In the genomic region with DNA sequence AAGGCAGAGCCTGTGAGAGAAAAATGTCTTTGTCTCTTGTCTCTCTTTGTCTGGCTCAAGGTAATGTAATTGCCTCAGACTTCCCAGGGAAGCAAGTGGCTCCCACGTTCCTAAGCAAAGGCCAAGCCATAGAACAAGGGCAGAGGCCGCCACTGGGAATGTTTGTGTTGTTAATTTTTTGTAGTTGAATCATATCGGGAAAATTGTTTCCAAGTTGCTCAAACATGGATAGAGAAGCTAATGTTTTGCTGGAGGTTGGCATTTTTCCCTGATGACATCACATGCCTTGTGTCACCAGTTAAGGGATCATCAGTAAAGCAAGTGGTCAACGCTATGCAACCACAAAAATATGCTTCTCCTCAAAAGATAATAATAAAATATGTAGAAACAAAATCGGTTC, we compare ENCODE assay signal across 10 cellular contexts.
DNase-seq lines count a peak whose midpoint lies in the region; TF ChIP-seq lines count a peak whose summit lies in the region.
"Had no signal": no experiment of that assay in that cellular context is flagged by ENCODE, and none has a peak within 500 bp of the region (broad histone marks: within the 10 kb centered on the region; RNA-seq: fewer than 3 reads in every experiment).

No MANE protein-coding gene starts in this region.

- H3K4me1 Mint-ChIP-seq in activated CD4-positive, alpha-beta memory T cell treated with anti-CD3 and anti-CD28 coated beads, Interleukin-2, amount 10 ng/mL, durations not matched to agents 7 days and 5 days = no peaks in the 10 kb centered on the region

- intact Hi-C loops in posterior vena cava (cut with DNase I) = no loop called here

- no peaks in the 10 kb centered on the region for H3K27me3 Mint-ChIP-seq in activated CD4-positive, alpha-beta memory T cell treated with anti-CD3 and anti-CD28 coated beads, Interleukin-2, amount 10 ng/mL, durations not matched to agents 7 days and 5 days

- H3K4me3 Mint-ChIP-seq in activated CD4-positive, alpha-beta memory T cell treated with anti-CD3 and anti-CD28 coated beads, Interleukin-2, amount 10 ng/mL, durations not matched to agents 7 days and 5 days = no peak overlapping the region

- no peaks in the 10 kb centered on the region for H3K9me3 Mint-ChIP-seq in activated CD4-positive, alpha-beta memory T cell treated with anti-CD3 and anti-CD28 coated beads, Interleukin-2, amount 10 ng/mL, durations not matched to agents 7 days and 5 days

- no peak overlapping the region for H3K4me3 ChIP-seq in fibroblast of villous mesenchyme (ENCODE audit: low read depth, low read length)
- H3K4me3 ChIP-seq: upper lobe of right lung had no signal

- no peak overlapping the region for H3K27ac Mint-ChIP-seq in activated CD4-positive, alpha-beta memory T cell treated with anti-CD3 and anti-CD28 coated beads, Interleukin-2, amount 10 ng/mL, durations not matched to agents 7 days and 5 days

- no peak for TF ChIP-seq CTCF in fibroblast of villous mesenchyme (IDR thresholded peaks at IDR 0.05; ENCODE audit: insufficient read depth, low read depth, low read length)

- no peaks in the 10 kb centered on the region for H3K36me3 Mint-ChIP-seq in activated CD4-positive, alpha-beta memory T cell treated with anti-CD3 and anti-CD28 coated beads, Interleukin-2, amount 10 ng/mL, durations not matched to agents 7 days and 5 days (ENCODE audit: low read depth)

- CTCF ChIA-PET in activated CD4-positive, alpha-beta memory T cell treated with anti-CD3 and anti-CD28 coated beads, Interleukin-2, amount 10 ng/mL, durations not matched to agents 7 days and 5 days (lab: Charles Lee) = no interaction called here

- DNase-seq in Daoy (ENCODE audit: low read depth) (peak; percentile 92), T1000 (lab: John Stamatoyannopoulos, UW) (peak; percentile 49), fibroblast of villous mesenchyme (ENCODE audit: low read depth) (peak; percentile 99), posterior vena cava (ENCODE audit: low spot score) (peak; percentile 86), NCI-H345 (lab: John Stamatoyannopoulos, UW) (no peak), SHP77 treated with DMSO at 0.1 percent for 48 hours (lab: John Stamatoyannopoulos, UW) (no peak)
- DNase-seq in activated CD4-positive, alpha-beta memory T cell treated with anti-CD3 and anti-CD28 coated beads, Interleukin-2, amount 10 ng/mL, durations not matched to agents 7 days and 5 days = no peak
- DNase-seq in activated CD4-positive, alpha-beta T cell treated with anti-CD3 and anti-CD28 coated beads, Interleukin-2, amount 50 U/mL, for 1 hour = no peak
- DNase-seq: small intestine, upper lobe of right lung had no signal

- POLR2A ChIA-PET in activated CD4-positive, alpha-beta memory T cell treated with anti-CD3 and anti-CD28 coated beads, Interleukin-2, amount 10 ng/mL, durations not matched to agents 7 days and 5 days (lab: Charles Lee) = no interaction called here

Comparison
In these comparisons a context has a peak if more than half of its experiments do, and no peak if none do; other contexts are left out.
1. DNase-seq: peak in Daoy (single experiment), T1000 (single experiment), fibroblast of villous mesenchyme (single experiment) and posterior vena cava (single experiment); none in activated CD4-positive, alpha-beta memory T cell treated with anti-CD3 and anti-CD28 coated beads, Interleukin-2, amount 10 ng/mL, durations not matched to agents 7 days and 5 days (single experiment), activated CD4-positive, alpha-beta T cell treated with anti-CD3 and anti-CD28 coated beads, Interleukin-2, amount 50 U/mL, for 1 hour (single experiment), NCI-H345 (single experiment) and SHP77 treated with DMSO at 0.1 percent for 48 hours (single experiment).